16 cellular contexts compared by ENCODE assay signal in genomic region chr1:12451560-12451900, GRCh38.
A peak's percentile ranks its signal among the peaks of the same experiment; 100 is the strongest.
DNase-seq lines count a peak whose midpoint lies in the region; ATAC-seq and TF ChIP-seq lines count a peak whose summit lies in the region.
"Had no signal": no experiment of that assay in that cellular context is flagged by ENCODE, and none has a peak within 500 bp of the region (broad histone marks: within the 10 kb centered on the region; RNA-seq: fewer than 3 reads in every experiment).

No MANE protein-coding gene starts in this region.

- peaks cover 0 to 8% of the 10 kb centered on the region in 2 donors for H3K36me3 ChIP-seq in left lung
- H3K36me3 ChIP-seq in stomach: peaks cover 4 to 11% (median 6%) of the 10 kb centered on the region in 4 donors
- H3K36me3 ChIP-seq: right lobe of liver had no signal

- no peak for TF ChIP-seq EP300 in stomach (IDR thresholded peaks at IDR 0.05)

- H3K27me3 ChIP-seq in CD4-positive, alpha-beta T cell (ENCODE audit: control insufficient read depth, insufficient read depth, low read length): no peaks in the 10 kb centered on the region
- H3K27me3 ChIP-seq in left lung (no peaks in the 10 kb centered on the region), stomach (no peaks in the 10 kb centered on the region)
- H3K27me3 ChIP-seq: right lobe of liver had no signal

- WGBS in stomach, 5 donors: 93 to 97% (median 96%) methylated on average over 3 of the region's 3 CpGs

- H3K36me3 Mint-ChIP-seq in CD4-positive, alpha-beta T cell (ENCODE audit: low read depth): peaks cover 10% of the 10 kb centered on the region
- peaks cover 62% of the 10 kb centered on the region for H3K36me3 Mint-ChIP-seq in activated CD8-positive, alpha-beta T cell treated with anti-CD3 and anti-CD28 coated beads for 36 hours (ENCODE audit: low read depth)

- CTCF ChIA-PET in CD4-positive, alpha-beta T cell (lab: Charles Lee): no interaction called here
- CTCF ChIA-PET in activated CD8-positive, alpha-beta T cell treated with anti-CD3 and anti-CD28 coated beads for 36 hours (lab: Charles Lee): interaction anchor here (1.6 to 9.2 kb wide), 4 partner anchors 10 to 207 kb away, joined by 5 to 88 read pairs (median 10); no protein-coding TSS in a partner anchor

- DNase-seq in CD4-positive, alpha-beta T cell: no peak
- no peak for DNase-seq in activated CD8-positive, alpha-beta T cell treated with anti-CD3 and anti-CD28 coated beads for 36 hours
- no peak for DNase-seq in left lung
- DNase-seq in stomach: no peak
- DNase-seq in T1000 (lab: John Stamatoyannopoulos, UW): no peak
- DNase-seq in stimulated activated CD4-positive, alpha-beta T cell treated with anti-CD3 and anti-CD28 coated beads, Interleukin-2, amount 100 ng/mL, for 24 hours: no peak
- DNase-seq in central memory CD4-positive, alpha-beta T cell: no peak
- DNase-seq: activated B cell treated with CpG ODN at 0.5 μM for 24 hours, amygdala, hippocampal formation, Kasumi-1, NCI-H2107, right lobe of liver, SIG-M5, T-helper 17 cell had no signal

- H3K4me1 ChIP-seq in left lung: peaks cover 48 to 80% of the 10 kb centered on the region in 2 donors
- H3K4me1 ChIP-seq in stomach: peaks cover 49 to 95% (median 78%) of the 10 kb centered on the region in 4 donors

- TF ChIP-seq POLR2A in stomach (IDR thresholded peaks at IDR 0.05): no peak

- H3K4me3 Mint-ChIP-seq in CD4-positive, alpha-beta T cell: no peak overlapping the region
- H3K4me3 Mint-ChIP-seq in activated CD8-positive, alpha-beta T cell treated with anti-CD3 and anti-CD28 coated beads for 36 hours: peak overlapping the region; percentile 51
- H3K4me3 Mint-ChIP-seq: activated B cell treated with CpG ODN at 0.5 μM for 24 hours had no signal

- H3K9me3 Mint-ChIP-seq in CD4-positive, alpha-beta T cell: no peaks in the 10 kb centered on the region
- no peaks in the 10 kb centered on the region for H3K9me3 Mint-ChIP-seq in activated CD8-positive, alpha-beta T cell treated with anti-CD3 and anti-CD28 coated beads for 36 hours
- H3K9me3 Mint-ChIP-seq: activated B cell treated with CpG ODN at 0.5 μM for 24 hours had no signal

- ATAC-seq in CD4-positive, alpha-beta T cell (ENCODE audit: poor library complexity): no peak
- no peak for ATAC-seq in activated CD8-positive, alpha-beta T cell treated with anti-CD3 and anti-CD28 coated beads for 36 hours
- ATAC-seq in left lung (peak; percentile 21), HG02870 (IDR thresholded peaks at IDR 0.05; ENCODE audit: unreplicated experiment) (no peak)
- ATAC-seq: right lobe of liver, T-helper 17 cell had no signal

- POLR2A ChIA-PET in CD4-positive, alpha-beta T cell (lab: Charles Lee): interaction anchor here (1.4 to 4.2 kb wide), 2 partner anchors 21 to 59 kb away, joined by 3 to 23 read pairs; no protein-coding TSS in a partner anchor
- POLR2A ChIA-PET in activated CD8-positive, alpha-beta T cell treated with anti-CD3 and anti-CD28 coated beads for 36 hours (lab: Charles Lee): interaction anchor here (0.9 to 10.0 kb wide), 9 partner anchors 11 to 167 kb away, joined by 3 to 141 read pairs (median 7); partner anchors contain the start of gene DHRS3

- no peaks in the 10 kb centered on the region for H3K27me3 Mint-ChIP-seq in CD4-positive, alpha-beta T cell
- no peaks in the 10 kb centered on the region for H3K27me3 Mint-ChIP-seq in activated CD8-positive, alpha-beta T cell treated with anti-CD3 and anti-CD28 coated beads for 36 hours
- H3K27me3 Mint-ChIP-seq: activated B cell treated with CpG ODN at 0.5 μM for 24 hours, T-helper 17 cell had no signal

- intact Hi-C loops in CD4-positive, alpha-beta T cell (cut with DNase I, micrococcal nuclease): loop anchor here (2.0 to 10.0 kb wide), 2 partner anchors 21 to 307 kb away; no protein-coding TSS in a partner anchor
- intact Hi-C loops in activated CD8-positive, alpha-beta T cell treated with anti-CD3 and anti-CD28 coated beads for 36 hours (cut with micrococcal nuclease): no loop called here
- intact Hi-C loops in left lung (cut with DNase I) (no loop called here), stomach (cut with DNase I; ENCODE audit: low total_unique reads) (no loop called here)

- peak overlapping the region; percentile 76 for H3K27ac Mint-ChIP-seq in CD4-positive, alpha-beta T cell
- peak overlapping the region; percentile 95 for H3K27ac Mint-ChIP-seq in activated CD8-positive, alpha-beta T cell treated with anti-CD3 and anti-CD28 coated beads for 36 hours
- H3K27ac Mint-ChIP-seq: activated B cell treated with CpG ODN at 0.5 μM for 24 hours, T-helper 17 cell had no signal

- H3K4me3 ChIP-seq in left lung (no peak overlapping the region), stomach (no peak overlapping the region)
- H3K4me3 ChIP-seq: right lobe of liver had no signal

- no peak for TF ChIP-seq CTCF in CD4-positive, alpha-beta T cell (IDR thresholded peaks at IDR 0.05)
- TF ChIP-seq CTCF in activated CD8-positive, alpha-beta T cell treated with anti-CD3 and anti-CD28 coated beads for 36 hours (IDR thresholded peaks at IDR 0.05): no peak
- no peak for TF ChIP-seq CTCF in left lung (IDR thresholded peaks at IDR 0.05)
- TF ChIP-seq CTCF in stomach (IDR thresholded peaks at IDR 0.05): no peak

- no peaks in the 10 kb centered on the region for H3K9me3 ChIP-seq in CD4-positive, alpha-beta T cell (ENCODE audit: control insufficient read depth, low read length)
- H3K9me3 ChIP-seq in left lung (no peaks in the 10 kb centered on the region), stomach (no peaks in the 10 kb centered on the region)
- H3K9me3 ChIP-seq: right lobe of liver had no signal

- peaks cover 92% of the 10 kb centered on the region for H3K4me1 Mint-ChIP-seq in CD4-positive, alpha-beta T cell (ENCODE audit: low read depth)
- H3K4me1 Mint-ChIP-seq in activated CD8-positive, alpha-beta T cell treated with anti-CD3 and anti-CD28 coated beads for 36 hours (ENCODE audit: low read depth): peaks cover 90% of the 10 kb centered on the region

- H3K27ac ChIP-seq in CD4-positive, alpha-beta T cell (ENCODE audit: low read depth, low read length): no peak overlapping the region
- H3K27ac ChIP-seq in left lung: peak overlapping the region; percentile 67 to 81
- H3K27ac ChIP-seq in stomach: peak overlapping the region in 4 of 5 donors; percentile 68 to 81 (median 79)
- H3K27ac ChIP-seq: right lobe of liver had no signal

Comparison
In these comparisons a context has a peak if more than half of its experiments do, and no peak if none do; other contexts are left out.
1. intact Hi-C loops: an anchor here in CD4-positive, alpha-beta T cell (2.0 to 10.0 kb wide); none called in activated CD8-positive, alpha-beta T cell treated with anti-CD3 and anti-CD28 coated beads for 36 hours, left lung and stomach.